18 cellular contexts compared by ENCODE assay signal in the genomic region with DNA sequence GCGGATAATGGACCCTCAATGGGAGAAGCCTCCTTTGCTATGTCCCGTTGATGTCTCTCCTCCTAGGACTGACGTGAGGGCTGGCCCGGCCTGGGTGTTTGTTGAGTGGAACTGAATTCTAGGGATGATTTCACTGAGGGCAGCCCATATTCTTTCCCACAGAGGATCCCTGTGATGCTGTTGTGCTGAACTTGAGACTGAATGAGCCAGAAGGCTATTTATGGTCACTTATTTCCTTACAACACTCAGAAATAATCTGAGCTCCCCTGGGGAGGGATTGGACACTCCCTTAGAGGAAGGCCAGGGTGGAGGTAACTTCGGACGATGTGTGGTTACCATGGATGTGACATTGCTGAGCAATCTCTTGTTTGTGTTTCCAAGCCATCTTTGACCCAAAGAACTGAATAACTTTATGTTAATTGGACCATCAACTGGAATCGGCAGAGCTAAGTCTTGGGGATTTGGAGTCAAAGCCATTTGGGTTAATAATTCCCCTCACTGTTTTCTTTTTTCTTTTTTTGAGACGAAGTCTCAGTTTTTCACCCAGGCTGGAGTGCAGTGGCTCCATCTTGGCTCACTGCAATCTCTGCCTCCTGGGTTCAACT. TPM values are rescaled to one million over a fixed set of nuclear protein-coding genes. Genes with fewer than 3 reads are reported as not detected.
DNase-seq lines count a peak whose midpoint lies in the region; ATAC-seq and TF ChIP-seq lines count a peak whose summit lies in the region.
"Had no signal": no experiment of that assay in that cellular context is flagged by ENCODE, and none has a peak within 500 bp of the region (broad histone marks: within the 10 kb centered on the region; RNA-seq: fewer than 3 reads in every experiment).

No MANE protein-coding gene starts in this region.

- peaks cover 0 to 3% of the 10 kb centered on the region in 2 donors for H3K27me3 Mint-ChIP-seq in natural killer cell treated with Interleukin-12 subunit alpha and Interleukin-12 subunit beta and Interleukin-15 and Interleukin-18, amount 100 ng/mL, for 72 hours
- H3K27me3 Mint-ChIP-seq in natural killer cell (ENCODE audit: low read depth in 2 of 2): peaks cover 0 to 2% of the 10 kb centered on the region in 2 donors

- H3K4me1 Mint-ChIP-seq in natural killer cell treated with Interleukin-12 subunit alpha and Interleukin-12 subunit beta and Interleukin-15 and Interleukin-18, amount 100 ng/mL, for 72 hours (ENCODE audit: low read depth in 2 of 2): peaks cover 5 to 10% of the 10 kb centered on the region in 2 donors
- H3K4me1 Mint-ChIP-seq in natural killer cell: peaks cover 0 to 12% of the 10 kb centered on the region in 2 donors

- no peaks in the 10 kb centered on the region for H3K9me2 ChIP-seq in hepatocyte (replicated peaks; ENCODE audit: insufficient read depth)

- H2AFZ ChIP-seq in hepatocyte (no peak overlapping the region), osteoblast (ENCODE audit: low read length) (no peak overlapping the region)
- H2AFZ ChIP-seq: PC-9 had no signal

- WGBS in hepatocyte (ENCODE audit: low lambda C conversion rate, missing lambda C conversion rate): 76% methylated on average over 7 of the region's 8 CpGs

- no peak overlapping the region for H3K27ac Mint-ChIP-seq in natural killer cell treated with Interleukin-12 subunit alpha and Interleukin-12 subunit beta and Interleukin-15 and Interleukin-18, amount 100 ng/mL, for 72 hours
- H3K27ac Mint-ChIP-seq in natural killer cell: no peak overlapping the region
- H3K27ac Mint-ChIP-seq: H9 had no signal

- H3K36me3 ChIP-seq in hepatocyte (replicated peaks; ENCODE audit: insufficient read depth, low read depth) (no peaks in the 10 kb centered on the region), osteoblast (ENCODE audit: insufficient read depth, low read length) (no peaks in the 10 kb centered on the region)

- intact Hi-C loops in natural killer cell (cut with micrococcal nuclease): no loop called here

- H3K27ac ChIP-seq in hepatocyte: peak overlapping the region; percentile 71
- no peak overlapping the region for H3K27ac ChIP-seq in osteoblast (ENCODE audit: low read depth, low read length)
- H3K27ac ChIP-seq: PC-9 had no signal

- peaks cover 16% of the 10 kb centered on the region for H3K4me1 ChIP-seq in hepatocyte (ENCODE audit: insufficient read depth)
- H3K4me1 ChIP-seq in osteoblast (ENCODE audit: insufficient read depth, low read length): peaks cover 14% of the 10 kb centered on the region

- H4K20me1 ChIP-seq in hepatocyte (ENCODE audit: insufficient read depth, poor library complexity, severe bottlenecking) (no peaks in the 10 kb centered on the region), osteoblast (ENCODE audit: insufficient read depth, low read length) (no peaks in the 10 kb centered on the region)

- no peaks in the 10 kb centered on the region for H3K9me3 Mint-ChIP-seq in natural killer cell treated with Interleukin-12 subunit alpha and Interleukin-12 subunit beta and Interleukin-15 and Interleukin-18, amount 100 ng/mL, for 72 hours
- H3K9me3 Mint-ChIP-seq in natural killer cell: no peaks in the 10 kb centered on the region

- H3K9me3 ChIP-seq in hepatocyte (ENCODE audit: low read depth) (no peaks in the 10 kb centered on the region), osteoblast (ENCODE audit: low read depth, low read length) (no peaks in the 10 kb centered on the region)

- H3K36me3 Mint-ChIP-seq in natural killer cell treated with Interleukin-12 subunit alpha and Interleukin-12 subunit beta and Interleukin-15 and Interleukin-18, amount 100 ng/mL, for 72 hours: no peaks in the 10 kb centered on the region
- H3K36me3 Mint-ChIP-seq in natural killer cell: no peaks in the 10 kb centered on the region

- H3K4me3 ChIP-seq in hepatocyte (no peak overlapping the region), osteoblast (ENCODE audit: insufficient read depth, low read length) (no peak overlapping the region)
- H3K4me3 ChIP-seq: PC-9 had no signal

- H3K27me3 ChIP-seq in hepatocyte: no peaks in the 10 kb centered on the region
- no peaks in the 10 kb centered on the region for H3K27me3 ChIP-seq in osteoblast (ENCODE audit: insufficient read depth, low read length)

- no peak for ATAC-seq in natural killer cell treated with Interleukin-12 subunit alpha and Interleukin-12 subunit beta and Interleukin-15 and Interleukin-18, amount 100 ng/mL, for 72 hours
- no peak for ATAC-seq in natural killer cell

- peak; percentile 23 for DNase-seq in natural killer cell treated with Interleukin-12 subunit alpha and Interleukin-12 subunit beta and Interleukin-15 and Interleukin-18, amount 100 ng/mL, for 72 hours (ENCODE audit: low spot score)
- DNase-seq in natural killer cell (no peak), hepatocyte (ENCODE audit: low spot score) (peak; percentile 52), osteoblast (ENCODE audit: insufficient read length, low spot score, missing footprints) (peak; percentile 53), NCI-H524 (lab: John Stamatoyannopoulos, UW) (no peak), medulla oblongata (ENCODE audit: extremely low spot score) (no peak), T-helper 1 cell (no peak)
- DNase-seq in NK-92 treated with Interleukin-12 subunit alpha and Interleukin-12 subunit beta, amount 100 ng/mL, for 24 hours (lab: John Stamatoyannopoulos, UW): no peak
- DNase-seq: AML-193, Calu3, DMS79 treated with DMSO at 0.1 percent for 48 hours, H9, Karpas-422, NCI-H1417, NCI-H1930, NCI-H526, PC-9, SHP77 had no signal

- H3K79me2 ChIP-seq in hepatocyte (no peaks in the 10 kb centered on the region), osteoblast (ENCODE audit: insufficient read depth, low read length) (no peaks in the 10 kb centered on the region)

- no peak overlapping the region for H3K4me2 ChIP-seq in hepatocyte
- H3K4me2 ChIP-seq in osteoblast (ENCODE audit: insufficient read depth, low read length): no peak overlapping the region
- H3K4me2 ChIP-seq: PC-9 had no signal

- H3K4me3 Mint-ChIP-seq in natural killer cell treated with Interleukin-12 subunit alpha and Interleukin-12 subunit beta and Interleukin-15 and Interleukin-18, amount 100 ng/mL, for 72 hours: no peak overlapping the region
- no peak overlapping the region for H3K4me3 Mint-ChIP-seq in natural killer cell
- H3K4me3 Mint-ChIP-seq: H9 had no signal

- no peak for TF ChIP-seq CTCF in natural killer cell (IDR thresholded peaks at IDR 0.05)
- TF ChIP-seq CTCF in hepatocyte (IDR thresholded peaks at IDR 0.05; ENCODE audit: poor library complexity): no peak
- no peak for TF ChIP-seq CTCF in osteoblast (IDR thresholded peaks at IDR 0.05; ENCODE audit: extremely low read depth, low read depth, low read length)

RNA-seq across cellular contexts. Expression of a gene that starts 5.2 kb away (rescaled TPM):
- 10 to 100 TPM; 11.7 to 20.3 TPM for total RNA-seq in natural killer cell treated with Interleukin-12 subunit alpha and Interleukin-12 subunit beta and Interleukin-15 and Interleukin-18, amount 100 ng/mL, for 72 hours
- total RNA-seq in natural killer cell: 10 to 100 TPM; 14.2 to 21.5 (median 18.3) TPM
- total RNA-seq in hepatocyte: 12.0 and 13.0 TPM in 2 replicates
- polyA plus RNA-seq in hepatocyte: 8.7 and 12.7 TPM in 2 replicates
- total RNA-seq in osteoblast: 24.2 and 27.5 TPM in 2 replicates

RNA-seq across cellular contexts. Expression of a gene that starts 10.2 kb away (rescaled TPM):
- not detected for total RNA-seq in natural killer cell treated with Interleukin-12 subunit alpha and Interleukin-12 subunit beta and Interleukin-15 and Interleukin-18, amount 100 ng/mL, for 72 hours
- total RNA-seq in natural killer cell (not detected), hepatocyte (0.93 and 1.4 TPM in 2 replicates), osteoblast (not detected in 2 replicates)
- 1.4 and 2.0 TPM in 2 replicates for polyA plus RNA-seq in hepatocyte
- total RNA-seq: Calu3, H9, PC-9 had no signal

Comparison
In these comparisons a context has a peak if more than half of its experiments do, and no peak if none do; other contexts are left out.
1. DNase-seq: peak in natural killer cell treated with Interleukin-12 subunit alpha and Interleukin-12 subunit beta and Interleukin-15 and Interleukin-18, amount 100 ng/mL, for 72 hours (single experiment), hepatocyte (single experiment) and osteoblast (single experiment); none in natural killer cell (single experiment), NK-92 treated with Interleukin-12 subunit alpha and Interleukin-12 subunit beta, amount 100 ng/mL, for 24 hours (single experiment), NCI-H524 (0 of 2), medulla oblongata (single experiment) and T-helper 1 cell (0 of 5).